1 cellular context compared by ENCODE assay signal in the genomic region with DNA sequence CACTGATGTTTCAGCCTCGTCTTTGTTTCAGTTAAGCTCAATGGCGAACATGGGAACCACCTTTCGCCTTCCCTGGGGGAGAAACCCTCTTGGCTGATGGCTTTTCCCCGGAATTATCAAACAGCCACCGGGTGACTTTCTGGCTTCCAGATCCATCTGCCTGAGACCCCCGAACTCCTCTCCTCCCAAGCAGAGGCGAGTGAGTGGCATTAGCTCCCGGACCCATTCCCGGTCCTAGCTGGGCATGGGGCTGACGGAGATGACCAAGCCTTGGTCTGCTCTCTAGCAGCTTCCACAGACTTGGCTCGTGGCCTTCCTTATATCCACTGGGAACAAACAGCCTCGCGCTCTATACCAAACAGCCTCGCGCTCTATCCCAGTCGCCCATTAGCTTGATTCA.
TF ChIP-seq lines count a peak whose summit lies in the region.

No MANE protein-coding gene starts in this region.

TF ChIP-seq in IMR-90, 13 proteins besides CTCF, POLR2A, EP300 and RAD21 (continued from another document):
- no peak for TF ChIP-seq FOS (IDR thresholded peaks at IDR 0.05; ENCODE audit: low read depth, low read length)
- no peak for TF ChIP-seq MAFK (IDR thresholded peaks at IDR 0.05; ENCODE audit: low read depth, low read length)
- TF ChIP-seq, protein P1, sequence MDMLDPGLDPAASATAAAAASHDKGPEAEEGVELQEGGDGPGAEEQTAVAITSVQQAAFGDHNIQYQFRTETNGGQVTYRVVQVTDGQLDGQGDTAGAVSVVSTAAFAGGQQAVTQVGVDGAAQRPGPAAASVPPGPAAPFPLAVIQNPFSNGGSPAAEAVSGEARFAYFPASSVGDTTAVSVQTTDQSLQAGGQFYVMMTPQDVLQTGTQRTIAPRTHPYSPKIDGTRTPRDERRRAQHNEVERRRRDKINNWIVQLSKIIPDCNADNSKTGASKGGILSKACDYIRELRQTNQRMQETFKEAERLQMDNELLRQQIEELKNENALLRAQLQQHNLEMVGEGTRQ (IDR thresholded peaks at IDR 0.05; ENCODE audit: low read depth, low read length): no peak
- no peak for TF ChIP-seq RFX5 (IDR thresholded peaks at IDR 0.05; ENCODE audit: low read depth, low read length)
- TF ChIP-seq CHD1 (IDR thresholded peaks at IDR 0.05; ENCODE audit: low read depth, low read length): no peak
- TF ChIP-seq, protein P2, sequence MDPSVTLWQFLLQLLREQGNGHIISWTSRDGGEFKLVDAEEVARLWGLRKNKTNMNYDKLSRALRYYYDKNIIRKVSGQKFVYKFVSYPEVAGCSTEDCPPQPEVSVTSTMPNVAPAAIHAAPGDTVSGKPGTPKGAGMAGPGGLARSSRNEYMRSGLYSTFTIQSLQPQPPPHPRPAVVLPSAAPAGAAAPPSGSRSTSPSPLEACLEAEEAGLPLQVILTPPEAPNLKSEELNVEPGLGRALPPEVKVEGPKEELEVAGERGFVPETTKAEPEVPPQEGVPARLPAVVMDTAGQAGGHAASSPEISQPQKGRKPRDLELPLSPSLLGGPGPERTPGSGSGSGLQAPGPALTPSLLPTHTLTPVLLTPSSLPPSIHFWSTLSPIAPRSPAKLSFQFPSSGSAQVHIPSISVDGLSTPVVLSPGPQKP (IDR thresholded peaks at IDR 0.05; ENCODE audit: borderline replicate concordance, low read depth, low read length): no peak
- TF ChIP-seq NFE2L2 (IDR thresholded peaks at IDR 0.05; ENCODE audit: low read depth, low read length): no peak
